Comparison of ENCODE assay signal across 28 cellular contexts in the genomic region with DNA sequence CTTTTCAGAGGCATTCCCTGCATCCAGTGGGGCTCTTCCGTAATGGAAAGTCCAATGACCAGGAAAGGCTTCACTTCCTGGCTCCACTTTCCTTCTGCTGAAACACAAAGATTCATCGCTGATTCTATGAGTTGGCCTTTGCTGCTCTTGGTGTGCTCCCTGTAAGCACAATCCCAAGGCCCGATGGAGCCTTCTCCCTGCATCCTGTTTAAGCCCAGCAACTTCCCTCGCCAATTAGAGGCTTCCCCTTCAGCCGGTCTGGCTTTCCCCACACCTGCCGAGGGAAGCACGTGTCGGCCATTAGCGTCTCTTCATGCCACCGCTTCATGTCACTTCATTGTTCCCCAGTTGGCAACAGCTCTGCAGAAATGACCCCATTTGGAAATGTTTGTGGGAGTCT.
"Had no signal": no experiment of that assay in that cellular context is flagged by ENCODE, and none has a peak within 500 bp of the region (broad histone marks: within the 10 kb centered on the region; RNA-seq: fewer than 3 reads in every experiment).

No MANE protein-coding gene starts in this region.

- H3K4me3 Mint-ChIP-seq: activated B cell treated with CpG ODN at 0.5 μM for 24 hours; activated CD8-positive, alpha-beta T cell treated with anti-CD3 and anti-CD28 coated beads for 36 hours; central memory CD8-positive, alpha-beta T cell; dendritic cell treated with granulocyte-macrophage colony-stimulating factor and Interleukin-4, amounts not matched to agents 40 ng/mL and 50 ng/mL, for 4 days; natural killer cell treated with Interleukin-12 subunit alpha and Interleukin-12 subunit beta and Interleukin-15 and Interleukin-18, amount 100 ng/mL, for 72 hours; stimulated activated memory B cell treated with anti-CD40 and anti-IgM and Interleukin-4, amounts not matched to agents 10 μg/mL and 1 μg/mL and 100 μg/mL, for 72 hours; T-helper 2 cell treated with Interferon-gamma antibody and Interleukin-4, amounts not matched to agents 5 μg/mL and 100 μg/mL, for 36 hours had no signal

- H3K4me1 ChIP-seq: breast epithelium, esophagus squamous epithelium, left lung, stomach, thyroid gland, vagina had no signal

- H3K4me1 Mint-ChIP-seq: activated B cell treated with CpG ODN at 0.5 μM for 24 hours; central memory CD8-positive, alpha-beta T cell; stimulated activated memory B cell treated with anti-CD40 and anti-IgM and Interleukin-4, amounts not matched to agents 10 μg/mL and 1 μg/mL and 100 μg/mL, for 72 hours had no signal

- H3K9me3 Mint-ChIP-seq: activated CD8-positive, alpha-beta T cell treated with anti-CD3 and anti-CD28 coated beads for 36 hours; dendritic cell treated with granulocyte-macrophage colony-stimulating factor and Interleukin-4, amounts not matched to agents 40 ng/mL and 50 ng/mL, for 4 days; natural killer cell treated with Interleukin-12 subunit alpha and Interleukin-12 subunit beta and Interleukin-15 and Interleukin-18, amount 100 ng/mL, for 72 hours; stimulated activated memory B cell treated with anti-CD40 and anti-IgM and Interleukin-4, amounts not matched to agents 10 μg/mL and 1 μg/mL and 100 μg/mL, for 72 hours had no signal

- H3K9me3 ChIP-seq: breast epithelium, esophagus squamous epithelium, left lung, mucosa of descending colon, neutrophil, stomach, thyroid gland, upper lobe of left lung, vagina had no signal

- H3K4me3 ChIP-seq: breast epithelium, esophagus squamous epithelium, heart right ventricle, left lung, lung, mucosa of descending colon, stomach, thyroid gland, upper lobe of left lung, vagina had no signal

- H3K36me3 Mint-ChIP-seq: activated naive CD4-positive, alpha-beta T cell treated with anti-CD3 and anti-CD28 coated beads, Interleukin-2, amount 50 U/mL, for 72 hours; natural killer cell treated with Interleukin-12 subunit alpha and Interleukin-12 subunit beta and Interleukin-15 and Interleukin-18, amount 100 ng/mL, for 72 hours; stimulated activated memory B cell treated with anti-CD40 and anti-IgM and Interleukin-4, amounts not matched to agents 10 μg/mL and 1 μg/mL and 100 μg/mL, for 72 hours had no signal

- H3K36me3 ChIP-seq: breast epithelium, esophagus squamous epithelium, heart right ventricle, left lung, neutrophil, stomach, thyroid gland, upper lobe of left lung, vagina had no signal

- H3K27me3 Mint-ChIP-seq: central memory CD8-positive, alpha-beta T cell; stimulated activated memory B cell treated with anti-CD40 and anti-IgM and Interleukin-4, amounts not matched to agents 10 μg/mL and 1 μg/mL and 100 μg/mL, for 72 hours had no signal

- DNase-seq: activated B cell treated with CpG ODN at 0.5 μM for 24 hours; activated CD4-positive, alpha-beta T cell treated with anti-CD3 and anti-CD28 coated beads, Interleukin-2, amount 50 U/mL, for 1 hour; activated CD8-positive, alpha-beta T cell treated with anti-CD3 and anti-CD28 coated beads for 36 hours; activated T-cell treated with anti-CD3 and anti-CD28 coated beads, Interleukin-2, amount 50 U/mL, for 48 hours; effector CD4-positive, alpha-beta T cell; esophagus squamous epithelium; foreskin melanocyte; left lung; mucosa of descending colon; small intestine; stimulated activated CD4-positive, alpha-beta T cell treated with anti-CD3 and anti-CD28 coated beads, Interleukin-4, amount 100 ng/mL, for 4 hours; stimulated activated CD8-positive, alpha-beta memory T cell treated with anti-CD3 and anti-CD28 coated beads, Interleukin-4, amount 100 ng/mL, for 48 hours; stomach; thyroid gland; upper lobe of left lung had no signal

- H3K27ac ChIP-seq: breast epithelium, epithelial cell of prostate, esophagus squamous epithelium, left lung, neutrophil, stomach, thyroid gland, upper lobe of left lung, vagina had no signal

- ATAC-seq: activated CD8-positive, alpha-beta T cell treated with anti-CD3 and anti-CD28 coated beads for 36 hours; activated naive CD4-positive, alpha-beta T cell treated with anti-CD3 and anti-CD28 coated beads, Interleukin-2, amount 50 U/mL, for 72 hours; left lung; mucosa of descending colon; natural killer cell treated with Interleukin-12 subunit alpha and Interleukin-12 subunit beta and Interleukin-15 and Interleukin-18, amount 100 ng/mL, for 72 hours; sciatic nerve; stimulated activated memory B cell treated with anti-CD40 and anti-IgM and Interleukin-4, amounts not matched to agents 10 μg/mL and 1 μg/mL and 100 μg/mL, for 72 hours had no signal

- H3K27me3 ChIP-seq: breast epithelium, left lung, thyroid gland, upper lobe of left lung, vagina had no signal
